8 cellular contexts compared by ENCODE assay signal in the genomic region with DNA sequence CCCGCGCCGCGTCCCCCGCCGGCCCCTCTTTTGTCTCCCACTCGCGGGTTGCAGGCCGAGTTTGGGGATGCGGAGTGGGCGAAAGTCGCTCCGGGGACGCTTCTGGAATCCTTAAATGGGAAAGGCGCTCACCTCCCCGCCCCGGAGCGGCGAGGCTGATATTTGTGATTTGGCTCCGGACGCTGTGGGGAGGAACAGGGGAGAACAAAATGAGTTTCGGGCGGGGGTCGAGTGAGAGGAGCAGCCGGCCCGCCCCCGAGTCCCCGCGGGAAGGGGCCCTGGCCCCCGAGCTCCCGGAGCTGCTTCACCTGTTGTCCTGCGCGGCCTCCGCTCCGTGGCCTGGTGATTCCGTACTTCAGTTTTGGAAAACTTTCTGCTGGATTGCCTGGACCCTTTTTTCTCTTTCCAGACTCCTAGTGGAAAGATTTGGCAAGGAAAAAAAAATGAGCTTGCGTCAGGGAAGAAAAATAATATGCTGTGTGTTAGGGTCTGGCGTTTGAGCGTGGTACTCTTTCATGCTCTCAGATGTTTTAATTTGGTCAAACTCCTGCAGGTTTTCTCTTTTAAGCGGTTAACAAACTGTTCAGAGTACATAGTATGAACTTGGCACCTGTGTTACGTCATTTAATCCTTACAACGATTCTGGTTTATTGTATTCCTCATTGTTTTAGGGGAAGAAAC. TPM values are rescaled to one million over a fixed set of nuclear protein-coding genes. Genes with fewer than 3 reads are reported as not detected.
DNase-seq lines count a peak whose midpoint lies in the region; ATAC-seq and TF ChIP-seq lines count a peak whose summit lies in the region.

No MANE protein-coding gene starts in this region.

- no peaks in the 10 kb centered on the region for H3K9me3 ChIP-seq in KOPT-K1 (ENCODE audit: insufficient read depth, low read length, poor library complexity, severe bottlenecking)
- H3K9me3 ChIP-seq in upper lobe of right lung: no peaks in the 10 kb centered on the region

- H3K9me3 Mint-ChIP-seq in natural killer cell: no peaks in the 10 kb centered on the region

- TF ChIP-seq CTCF in epithelial cell of proximal tubule (conservative IDR thresholded peaks at IDR 0.05; ENCODE audit: low read depth, low read length): peak; percentile 30
- TF ChIP-seq CTCF in natural killer cell (IDR thresholded peaks at IDR 0.05): no peak
- TF ChIP-seq CTCF in upper lobe of right lung (IDR thresholded peaks at IDR 0.05): peak; percentile 23

- H3K36me3 ChIP-seq in KOPT-K1 (ENCODE audit: insufficient read depth, low read length) (no peaks in the 10 kb centered on the region), upper lobe of right lung (no peaks in the 10 kb centered on the region)

- peak overlapping the region; percentile 64 to 87 for H3K27ac Mint-ChIP-seq in natural killer cell

- no peak for ATAC-seq in natural killer cell
- no peak for ATAC-seq in upper lobe of right lung
- no peak for ATAC-seq in GM21526 (IDR thresholded peaks at IDR 0.05; ENCODE audit: low FRiP score, unreplicated experiment)

- peaks cover 16% of the 10 kb centered on the region for H3K27me3 ChIP-seq in upper lobe of right lung

- H3K36me3 Mint-ChIP-seq in natural killer cell: no peaks in the 10 kb centered on the region

- DNase-seq in NCI-H1694 (lab: John Stamatoyannopoulos, UW): peak; percentile 23
- DNase-seq in NCI-H1694 treated with DMSO at 0.1 percent for 48 hours (lab: John Stamatoyannopoulos, UW): no peak
- DNase-seq in activated CD4-positive, alpha-beta T cell treated with anti-CD3 and anti-CD28 coated beads, Interleukin-2, amount 50 U/mL, for 4 hours: peak; percentile 1 to 4
- no peak for DNase-seq in epithelial cell of proximal tubule (ENCODE audit: low read depth)
- no peak for DNase-seq in natural killer cell
- DNase-seq in upper lobe of right lung: peak; percentile 68

- H3K4me1 Mint-ChIP-seq in natural killer cell: peaks cover 31 to 42% of the 10 kb centered on the region in 2 donors

- H3K27me3 Mint-ChIP-seq in natural killer cell (ENCODE audit: low read depth in 2 of 2): peaks cover 29 to 42% of the 10 kb centered on the region in 2 donors

- H3K4me3 Mint-ChIP-seq in natural killer cell: peak overlapping the region; percentile 91

- H3K4me1 ChIP-seq in upper lobe of right lung: peaks cover 5% of the 10 kb centered on the region

- intact Hi-C loops in natural killer cell (cut with micrococcal nuclease): no loop called here
- intact Hi-C loops in upper lobe of right lung (cut with DNase I): no loop called here

- H3K27ac ChIP-seq in KOPT-K1 (ENCODE audit: low read depth, low read length, poor library complexity, severe bottlenecking) (peak overlapping the region; percentile 64), upper lobe of right lung (peak overlapping the region; percentile 87)

- H3K4me3 ChIP-seq in epithelial cell of proximal tubule (ENCODE audit: low read depth, low read length): peak overlapping the region; percentile 84
- peak overlapping the region; percentile 59 for H3K4me3 ChIP-seq in upper lobe of right lung

RNA-seq across cellular contexts. Expression of gene BMPR1A, which starts 0.8 kb away (rescaled TPM):
- total RNA-seq in epithelial cell of proximal tubule: 15.5 and 22.4 TPM in 2 replicates
- 1 to 10 TPM; 5.5 to 8.1 (median 7.7) TPM for total RNA-seq in natural killer cell
- total RNA-seq in upper lobe of right lung: 41.2 TPM

Comparison
In these comparisons a context has a peak if more than half of its experiments do, and no peak if none do; other contexts are left out.
1. DNase-seq: peak in NCI-H1694 (single experiment), activated CD4-positive, alpha-beta T cell treated with anti-CD3 and anti-CD28 coated beads, Interleukin-2, amount 50 U/mL, for 4 hours (2 of 2) and upper lobe of right lung (single experiment); none in NCI-H1694 treated with DMSO at 0.1 percent for 48 hours (single experiment), epithelial cell of proximal tubule (single experiment) and natural killer cell (single experiment).